In genomic region chr13:24106429-24106828, GRCh38 we compare ENCODE assay signal across 12 cellular contexts.
"Had no signal": no experiment of that assay in that cellular context is flagged by ENCODE, and none has a peak within 500 bp of the region (broad histone marks: within the 10 kb centered on the region; RNA-seq: fewer than 3 reads in every experiment).

No MANE protein-coding gene starts in this region.

- H3K36me3 ChIP-seq: heart left ventricle, left lung, tibial artery, uterus had no signal

- H3K27ac ChIP-seq: epithelial cell of prostate, heart left ventricle, left lung, tibial artery, uterus had no signal

- ATAC-seq: heart left ventricle, left lung, natural killer cell had no signal

- H3K4me3 ChIP-seq: heart left ventricle, left lung, tibial artery, uterus had no signal

- H3K9me3 ChIP-seq: heart left ventricle, left lung, tibial artery, uterus had no signal

- H3K4me1 ChIP-seq: heart left ventricle, left lung, tibial artery, uterus had no signal

- H3K27me3 ChIP-seq: heart left ventricle, left lung, tibial artery, uterus had no signal

- DNase-seq: activated naive CD8-positive, alpha-beta T cell treated with anti-CD3 and anti-CD28 coated beads for 36 hours; dermis blood vessel endothelial cell; foreskin melanocyte; heart left ventricle; left lung; mesenchymal stem cell; natural killer cell; stimulated activated CD4-positive, alpha-beta T cell treated with anti-CD3 and anti-CD28 coated beads, Interleukin-1b, Interleukin-23, amount 100 ng/mL, for 48 hours; SW 1271; tibial artery; uterus had no signal
